ENCODE assay signal across 18 cellular contexts in the genomic region with DNA sequence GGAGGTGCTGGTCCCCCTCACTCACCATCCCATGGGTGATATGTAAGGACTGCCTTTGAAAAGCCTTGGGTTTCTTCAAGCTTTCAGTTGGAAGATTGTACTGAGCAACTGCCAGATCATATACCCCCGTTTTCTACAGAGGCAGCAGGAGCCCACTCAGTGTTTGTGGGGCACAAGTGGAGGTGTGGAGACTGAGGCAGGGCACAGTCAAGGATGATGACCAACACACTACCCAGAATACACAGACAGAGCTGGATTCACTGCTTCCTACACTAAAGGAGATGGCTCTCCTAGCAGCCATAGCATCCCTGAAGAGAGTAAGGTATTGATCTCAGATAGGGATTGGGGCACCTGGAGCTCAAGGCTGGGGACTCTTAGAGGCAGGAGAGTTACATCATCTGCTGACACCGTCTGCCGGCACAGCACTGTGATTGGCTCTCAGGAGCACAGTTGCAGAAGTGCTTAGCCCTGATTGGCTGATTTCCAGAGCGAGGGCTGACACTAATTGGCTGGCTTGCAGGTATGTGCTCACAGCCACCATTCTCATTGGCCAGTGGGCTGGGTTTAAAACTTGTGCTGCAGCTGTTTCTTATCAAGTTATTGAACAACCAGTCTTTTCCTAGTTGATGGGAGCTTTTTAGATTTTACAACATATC.
"Had no signal": no experiment of that assay in that cellular context is flagged by ENCODE, and none has a peak within 500 bp of the region (broad histone marks: within the 10 kb centered on the region; RNA-seq: fewer than 3 reads in every experiment).

No MANE protein-coding gene starts in this region.

- DNase-seq: cortex of kidney; effector memory CD4-positive, alpha-beta T cell; gastrocnemius medialis; heart right ventricle; hypothalamus; mammary epithelial cell; natural killer cell; nucleus accumbens; ovary; sigmoid colon; stimulated activated naive CD4-positive, alpha-beta T cell treated with Interleukin-2 at 50 U/mL for 16 hours; thyroid gland; uterus had no signal

- ATAC-seq: gastrocnemius medialis, heart right ventricle, left lobe of liver, natural killer cell had no signal

- H3K27me3 ChIP-seq: ovary, right atrium auricular region, thyroid gland, uterus had no signal

- H3K4me3 ChIP-seq: esophagus muscularis mucosa, gastrocnemius medialis, heart right ventricle, ovary, right atrium auricular region, sigmoid colon, skin epidermis, suprapubic skin, thyroid gland, uterus had no signal

- H3K36me3 ChIP-seq: esophagus muscularis mucosa, gastrocnemius medialis, heart right ventricle, ovary, right atrium auricular region, sigmoid colon, suprapubic skin, thyroid gland, uterus had no signal
